Comparison of ENCODE assay signal across 28 cellular contexts in genomic region chr19:31667106-31667505, GRCh38.
"Had no signal": no experiment of that assay in that cellular context is flagged by ENCODE, and none has a peak within 500 bp of the region (broad histone marks: within the 10 kb centered on the region; RNA-seq: fewer than 3 reads in every experiment).

No MANE protein-coding gene starts in this region.

- ATAC-seq: naive thymus-derived CD4-positive, alpha-beta T cell; natural killer cell; psoas muscle; right cardiac atrium; right lobe of liver; stimulated activated memory B cell treated with anti-CD40 and anti-IgM and Interleukin-4, amounts not matched to agents 10 μg/mL and 1 μg/mL and 100 μg/mL, for 72 hours; stimulated activated naive CD8-positive, alpha-beta T cell treated with anti-CD3 and anti-CD28 coated beads, Interleukin-15, amount 100 ng/mL, for 72 hours; stimulated activated naive CD8-positive, alpha-beta T cell treated with anti-CD3 and anti-CD28 coated beads, Interleukin-15, Interleukin-2, amounts not matched to agents 100 U/mL and 50 U/mL, for 24 hours; upper lobe of right lung had no signal

- H3K9me3 ChIP-seq: neutrophil, ovary, psoas muscle, right lobe of liver, sigmoid colon, suprapubic skin, testis, tibial artery, transverse colon, upper lobe of right lung, uterus had no signal

- H3K4me3 ChIP-seq: neural progenitor cell, ovary, psoas muscle, right lobe of liver, sigmoid colon, suprapubic skin, testis, tibial artery, transverse colon, upper lobe of right lung, uterus had no signal

- H3K27ac ChIP-seq: neural progenitor cell, neutrophil, ovary, parathyroid adenoma, psoas muscle, right lobe of liver, sigmoid colon, suprapubic skin, testis, tibial artery, transverse colon, upper lobe of right lung, uterus had no signal

- DNase-seq: naive thymus-derived CD4-positive, alpha-beta T cell; natural killer cell; nucleus accumbens; ovary; posterior cingulate gyrus; psoas muscle; right cardiac atrium; right lobe of liver; sigmoid colon; small intestine; stimulated activated CD4-positive, alpha-beta T cell treated with anti-CD3 and anti-CD28 coated beads, Interleukin-15, amount 100 ng/mL, for 24 hours; stimulated activated CD4-positive, alpha-beta T cell treated with anti-CD3 and anti-CD28 coated beads, Interleukin-2, amount 100 ng/mL, for 24 hours; stimulated activated CD4-positive, alpha-beta T cell treated with anti-CD3 and anti-CD28 coated beads, Interleukin-2, amount 100 ng/mL, for 48 hours; stimulated activated CD4-positive, alpha-beta T cell treated with anti-CD3 and anti-CD28 coated beads, Interleukin-4, amount 100 ng/mL, for 24 hours; stimulated activated naive CD4-positive, alpha-beta T cell; stimulated activated naive CD8-positive, alpha-beta T cell treated with anti-CD3 and anti-CD28 coated beads, Interleukin-15, amount 100 ng/mL, for 72 hours; stimulated activated naive CD8-positive, alpha-beta T cell treated with anti-CD3 and anti-CD28 coated beads, Interleukin-15, Interleukin-2, amounts not matched to agents 100 U/mL and 50 U/mL, for 24 hours; substantia nigra; testis; tibial artery; transverse colon; upper lobe of right lung; uterus had no signal

- H2AFZ ChIP-seq: neural progenitor cell, parathyroid adenoma had no signal

- H3K4me1 ChIP-seq: neural progenitor cell, parathyroid adenoma, psoas muscle, right lobe of liver, sigmoid colon, suprapubic skin, testis, tibial artery, transverse colon, upper lobe of right lung, uterus had no signal

- H3K27me3 ChIP-seq: neural progenitor cell, neutrophil, ovary, right lobe of liver, sigmoid colon, suprapubic skin, testis, tibial artery, transverse colon, upper lobe of right lung, uterus had no signal

- FAIRE-seq: small intestine had no signal

- H3K79me2 ChIP-seq: parathyroid adenoma had no signal

- H3K36me3 ChIP-seq: neural progenitor cell, neutrophil, ovary, right lobe of liver, sigmoid colon, suprapubic skin, tibial artery, transverse colon, upper lobe of right lung, uterus had no signal

- H3K9ac ChIP-seq: neural progenitor cell, parathyroid adenoma had no signal

- H3K4me2 ChIP-seq: neural progenitor cell had no signal
